In the genomic region with DNA sequence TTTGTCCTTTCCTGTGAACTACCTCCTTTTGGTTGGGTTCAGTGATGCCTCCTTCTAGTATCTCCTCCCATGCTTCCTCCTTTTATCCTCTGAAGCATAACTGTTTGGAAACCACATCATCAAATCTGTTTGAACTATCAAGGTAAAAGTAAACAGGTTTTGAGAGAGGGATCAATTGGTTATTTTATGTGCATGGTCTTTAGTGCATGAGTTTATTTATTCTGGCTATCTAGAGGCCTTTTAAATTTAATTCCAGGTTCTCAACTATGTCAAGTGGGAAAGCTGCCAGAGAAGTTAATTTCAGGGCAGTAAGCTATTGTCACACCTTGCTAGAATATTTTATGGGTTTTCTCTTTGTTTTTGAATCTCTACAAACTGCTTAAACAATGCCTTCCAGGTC, we compare ENCODE assay signal across 27 cellular contexts. TPM values are rescaled to one million over a fixed set of nuclear protein-coding genes. Genes with fewer than 3 reads are reported as not detected.
DNase-seq lines count a peak whose midpoint lies in the region; ATAC-seq and TF ChIP-seq lines count a peak whose summit lies in the region.
"Had no signal": no experiment of that assay in that cellular context is flagged by ENCODE, and none has a peak within 500 bp of the region (broad histone marks: within the 10 kb centered on the region; RNA-seq: fewer than 3 reads in every experiment).

No MANE protein-coding gene starts in this region.

- H3K27me3 ChIP-seq in smooth muscle cell (ENCODE audit: low read depth): no peaks in the 10 kb centered on the region
- no peaks in the 10 kb centered on the region for H3K27me3 ChIP-seq in stomach
- H3K27me3 ChIP-seq: BLaER1 had no signal

- CTCF ChIA-PET in activated naive CD4-positive, alpha-beta T cell treated with anti-CD3 and anti-CD28 coated beads, Interleukin-2, amount 10 ng/mL, durations not matched to agents 7 days and 5 days (lab: Charles Lee): no interaction called here

- H3K36me3 Mint-ChIP-seq in activated naive CD4-positive, alpha-beta T cell treated with anti-CD3 and anti-CD28 coated beads, Interleukin-2, amount 10 ng/mL, durations not matched to agents 7 days and 5 days: no peaks in the 10 kb centered on the region
- H3K36me3 Mint-ChIP-seq: activated naive CD4-positive, alpha-beta T cell treated with anti-CD3 and anti-CD28 coated beads, Interleukin-2, amount 50 U/mL, for 24 hours had no signal

- H3K9ac ChIP-seq in smooth muscle cell (ENCODE audit: low read depth): no peak overlapping the region
- H3K9ac ChIP-seq: BLaER1 had no signal

- H3K4me3 ChIP-seq in Jurkat, Clone E6-1 (ENCODE audit: low read length): no peak overlapping the region
- H3K4me3 ChIP-seq in smooth muscle cell (no peak overlapping the region), stomach (no peak overlapping the region)
- H3K4me3 ChIP-seq: BLaER1, skin epidermis had no signal

- DNase-seq in DMS153 treated with DMSO at 0.1 percent for 48 hours (lab: John Stamatoyannopoulos, UW; ENCODE audit: unreplicated experiment): peak; percentile 94
- peak; percentile 4 for DNase-seq in Jurkat, Clone E6-1 (ENCODE audit: low read depth, low spot score)
- peak; percentile 59 for DNase-seq in NCI-H146 treated with DMSO at 0.1 percent for 48 hours (lab: John Stamatoyannopoulos, UW; ENCODE audit: unreplicated experiment)
- DNase-seq in NCI-H748 (lab: John Stamatoyannopoulos, UW; ENCODE audit: unreplicated experiment): peak; percentile 95
- DNase-seq in activated naive CD4-positive, alpha-beta T cell treated with anti-CD3 and anti-CD28 coated beads, Interleukin-2, amount 10 ng/mL, durations not matched to agents 7 days and 5 days: no peak
- no peak for DNase-seq in smooth muscle cell (lab: John Stamatoyannopoulos, UW; ENCODE audit: unreplicated experiment)
- DNase-seq in left lobe of liver (ENCODE audit: low spot score): no peak
- no peak for DNase-seq in stomach
- DNase-seq: activated CD4-positive, alpha-beta T cell treated with anti-CD3 and anti-CD28 coated beads for 36 hours; activated CD8-positive, alpha-beta T cell treated with anti-CD3 and anti-CD28 coated beads for 36 hours; amniotic stem cell; dermis blood vessel endothelial cell; endodermal cell; GDM1; GOT3; HFFc6; IMR-90; NCI-H187; NCI-H446 treated with DMSO at 0.1 percent for 48 hours; nephron progenitor cell; SHP77; stimulated activated naive B cell treated with anti-CD40 and anti-IgM and Interleukin-4, amounts not matched to agents 10 μg/mL and 1 μg/mL and 100 μg/mL, for 72 hours had no signal

- H3K4me1 Mint-ChIP-seq in activated naive CD4-positive, alpha-beta T cell treated with anti-CD3 and anti-CD28 coated beads, Interleukin-2, amount 10 ng/mL, durations not matched to agents 7 days and 5 days: no peaks in the 10 kb centered on the region
- H3K4me1 Mint-ChIP-seq: activated CD4-positive, alpha-beta T cell treated with anti-CD3 and anti-CD28 coated beads for 36 hours; activated naive CD4-positive, alpha-beta T cell treated with anti-CD3 and anti-CD28 coated beads, Interleukin-2, amount 50 U/mL, for 24 hours; nephron progenitor cell had no signal

- H3K79me2 ChIP-seq in smooth muscle cell (ENCODE audit: low read depth): no peaks in the 10 kb centered on the region

- H3K36me3 ChIP-seq in smooth muscle cell (ENCODE audit: low read depth) (no peaks in the 10 kb centered on the region), stomach (no peaks in the 10 kb centered on the region)

- TF ChIP-seq CTCF in smooth muscle cell (IDR thresholded peaks at IDR 0.05; ENCODE audit: borderline replicate concordance, insufficient read depth, poor library complexity, severe bottlenecking) (no peak), stomach (IDR thresholded peaks at IDR 0.05) (no peak)

- H3K27me3 Mint-ChIP-seq in activated naive CD4-positive, alpha-beta T cell treated with anti-CD3 and anti-CD28 coated beads, Interleukin-2, amount 10 ng/mL, durations not matched to agents 7 days and 5 days: no peaks in the 10 kb centered on the region
- H3K27me3 Mint-ChIP-seq: activated CD4-positive, alpha-beta T cell treated with anti-CD3 and anti-CD28 coated beads for 36 hours; activated CD8-positive, alpha-beta T cell treated with anti-CD3 and anti-CD28 coated beads for 36 hours; activated naive CD4-positive, alpha-beta T cell treated with anti-CD3 and anti-CD28 coated beads, Interleukin-2, amount 50 U/mL, for 24 hours; brain; stimulated activated naive B cell treated with anti-CD40 and anti-IgM and Interleukin-4, amounts not matched to agents 10 μg/mL and 1 μg/mL and 100 μg/mL, for 72 hours had no signal

- no peaks in the 10 kb centered on the region for H3F3A ChIP-seq in smooth muscle cell (ENCODE audit: low read depth)

- ATAC-seq in left lobe of liver: no peak
- ATAC-seq: activated CD4-positive, alpha-beta T cell treated with anti-CD3 and anti-CD28 coated beads for 36 hours; activated CD8-positive, alpha-beta T cell treated with anti-CD3 and anti-CD28 coated beads for 36 hours; Panc1; stimulated activated naive B cell treated with anti-CD40 and anti-IgM and Interleukin-4, amounts not matched to agents 10 μg/mL and 1 μg/mL and 100 μg/mL, for 72 hours had no signal

- H3K4me3 Mint-ChIP-seq in activated naive CD4-positive, alpha-beta T cell treated with anti-CD3 and anti-CD28 coated beads, Interleukin-2, amount 10 ng/mL, durations not matched to agents 7 days and 5 days: no peak overlapping the region
- H3K4me3 Mint-ChIP-seq: activated CD4-positive, alpha-beta T cell treated with anti-CD3 and anti-CD28 coated beads for 36 hours; activated CD8-positive, alpha-beta T cell treated with anti-CD3 and anti-CD28 coated beads for 36 hours; activated naive CD4-positive, alpha-beta T cell treated with anti-CD3 and anti-CD28 coated beads, Interleukin-2, amount 50 U/mL, for 24 hours; brain; endodermal cell; HFFc6; nephron progenitor cell; stimulated activated naive B cell treated with anti-CD40 and anti-IgM and Interleukin-4, amounts not matched to agents 10 μg/mL and 1 μg/mL and 100 μg/mL, for 72 hours had no signal

- H2AFZ ChIP-seq in smooth muscle cell (ENCODE audit: low read depth): no peak overlapping the region

- no peak overlapping the region for H3K27ac ChIP-seq in smooth muscle cell (ENCODE audit: low read depth)
- no peak overlapping the region for H3K27ac ChIP-seq in stomach
- H3K27ac ChIP-seq: BLaER1, skin epidermis had no signal

- no peaks in the 10 kb centered on the region for H3K9me3 Mint-ChIP-seq in activated naive CD4-positive, alpha-beta T cell treated with anti-CD3 and anti-CD28 coated beads, Interleukin-2, amount 10 ng/mL, durations not matched to agents 7 days and 5 days
- H3K9me3 Mint-ChIP-seq: activated CD8-positive, alpha-beta T cell treated with anti-CD3 and anti-CD28 coated beads for 36 hours; activated naive CD4-positive, alpha-beta T cell treated with anti-CD3 and anti-CD28 coated beads, Interleukin-2, amount 50 U/mL, for 24 hours had no signal

- no peak for TF ChIP-seq EP300 in stomach (IDR thresholded peaks at IDR 0.05)

- H3K9me3 ChIP-seq in smooth muscle cell (replicated peaks; ENCODE audit: low read depth): no peaks in the 10 kb centered on the region
- peaks cover 0 to 3% (median 0%) of the 10 kb centered on the region in 4 donors for H3K9me3 ChIP-seq in stomach

- H3K4me2 ChIP-seq in smooth muscle cell: no peak overlapping the region

- H4K20me1 ChIP-seq in smooth muscle cell (ENCODE audit: low read depth): no peaks in the 10 kb centered on the region

- no peak for TF ChIP-seq POLR2A in stomach (IDR thresholded peaks at IDR 0.05)

- H3K4me1 ChIP-seq in smooth muscle cell (ENCODE audit: low read depth) (no peaks in the 10 kb centered on the region), stomach (no peaks in the 10 kb centered on the region)

- no peak overlapping the region for H3K27ac Mint-ChIP-seq in activated naive CD4-positive, alpha-beta T cell treated with anti-CD3 and anti-CD28 coated beads, Interleukin-2, amount 10 ng/mL, durations not matched to agents 7 days and 5 days
- H3K27ac Mint-ChIP-seq: activated CD4-positive, alpha-beta T cell treated with anti-CD3 and anti-CD28 coated beads for 36 hours; activated CD8-positive, alpha-beta T cell treated with anti-CD3 and anti-CD28 coated beads for 36 hours; activated naive CD4-positive, alpha-beta T cell treated with anti-CD3 and anti-CD28 coated beads, Interleukin-2, amount 50 U/mL, for 24 hours; brain; endodermal cell; HFFc6; nephron progenitor cell; stimulated activated naive B cell treated with anti-CD40 and anti-IgM and Interleukin-4, amounts not matched to agents 10 μg/mL and 1 μg/mL and 100 μg/mL, for 72 hours had no signal

- intact Hi-C loops in stomach (cut with DNase I; ENCODE audit: low total_unique reads): no loop called here

RNA-seq across cellular contexts. Expression of a gene that starts 54.1 kb away (rescaled TPM):
- 6.9 TPM for polyA plus RNA-seq in Jurkat, Clone E6-1 (2012; ENCODE audit: insufficient read depth, insufficient read length)
- 16.9 and 39.5 TPM in 2 replicates for total RNA-seq in smooth muscle cell
- polyA plus RNA-seq in smooth muscle cell: 22.8 and 26.5 TPM in 2 replicates
- 3.7 TPM for total RNA-seq in left lobe of liver
- total RNA-seq in stomach: 10 to 100 TPM in 1 of 5 donors, 1 to 10 TPM in 3, under 1 TPM in 1; 0.58 to 17.0 (median 8.8) TPM
- polyA plus RNA-seq in stomach: 1 to 10 TPM; 2.6 to 7.0 (median 5.0) TPM

RNA-seq across cellular contexts. Expression of a gene that starts 54.9 kb away (rescaled TPM):
- polyA plus RNA-seq in Jurkat, Clone E6-1 (2012; ENCODE audit: insufficient read depth, insufficient read length): 19.6 TPM
- 22.1 and 28.8 TPM in 2 replicates for total RNA-seq in smooth muscle cell
- polyA plus RNA-seq in smooth muscle cell: 16.9 and 20.9 TPM in 2 replicates
- total RNA-seq in left lobe of liver: 11.1 TPM
- 10 to 100 TPM in 3 of 5 donors, 1 to 10 TPM in 2; 5.2 to 27.7 (median 11.4) TPM for total RNA-seq in stomach
- 10 to 100 TPM in 1 of 3 donors, 1 to 10 TPM in 2; 6.3 to 18.8 (median 8.7) TPM for polyA plus RNA-seq in stomach

Comparison
In these comparisons a context has a peak if more than half of its experiments do, and no peak if none do; other contexts are left out.
1. DNase-seq: peak in DMS153 treated with DMSO at 0.1 percent for 48 hours (single experiment), Jurkat, Clone E6-1 (single experiment), NCI-H146 treated with DMSO at 0.1 percent for 48 hours (single experiment) and NCI-H748 (single experiment); none in activated naive CD4-positive, alpha-beta T cell treated with anti-CD3 and anti-CD28 coated beads, Interleukin-2, amount 10 ng/mL, durations not matched to agents 7 days and 5 days (single experiment), smooth muscle cell (single experiment), left lobe of liver (single experiment) and stomach (single experiment).